Comparison of ENCODE assay signal across 2 cellular contexts in the genomic region with DNA sequence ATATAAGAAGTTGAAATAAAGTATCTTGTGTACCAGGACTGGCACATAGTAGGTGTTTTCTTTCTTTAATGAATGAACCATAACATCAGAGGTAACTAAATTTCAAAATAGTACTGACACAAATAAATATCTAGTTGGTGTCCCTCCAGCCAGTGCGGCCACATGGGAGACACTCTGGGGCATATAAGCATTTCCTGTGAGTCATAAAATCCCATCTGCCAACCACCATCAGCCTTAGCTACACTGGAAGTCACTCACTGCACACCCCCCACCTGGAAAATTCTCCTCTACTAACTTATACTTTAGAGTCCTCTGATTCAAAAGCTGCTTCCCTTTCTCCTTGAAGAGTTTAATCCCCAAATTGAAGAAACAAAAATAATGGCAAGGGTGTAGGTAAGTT.
TF ChIP-seq lines count a peak whose summit lies in the region.

No MANE protein-coding gene starts in this region.

TF ChIP-seq in SK-N-SH treated with all-trans-retinoic acid at 6 μM for 48 hours, 23 proteins besides CTCF, POLR2A, EP300 and RAD21 (continued from another document):
- TF ChIP-seq ARNTL (CRISPR knock-in tag; IDR thresholded peaks at IDR 0.05; ENCODE audit: borderline replicate concordance, low read depth) = no peak
- TF ChIP-seq TCF4 (CRISPR knock-in tag; IDR thresholded peaks at IDR 0.05; ENCODE audit: borderline replicate concordance) = no peak
- no peak for TF ChIP-seq OSR1 (CRISPR knock-in tag; IDR thresholded peaks at IDR 0.05)
- no peak for TF ChIP-seq RARB (CRISPR knock-in tag; IDR thresholded peaks at IDR 0.05)
- no peak for TF ChIP-seq POU6F1 (CRISPR knock-in tag; IDR thresholded peaks at IDR 0.05; ENCODE audit: borderline replicate concordance, low read depth)
- TF ChIP-seq PPARA (CRISPR knock-in tag; IDR thresholded peaks at IDR 0.05; ENCODE audit: borderline replicate concordance) = no peak
- no peak for TF ChIP-seq TOX (CRISPR knock-in tag; IDR thresholded peaks at IDR 0.05; ENCODE audit: borderline replicate concordance)
- TF ChIP-seq ZFP30 (CRISPR knock-in tag; IDR thresholded peaks at IDR 0.05) = no peak
TF ChIP-seq in SK-N-SH treated with all-trans-retinoic acid at 6 μM for 48 hours: peak in this region for 0.

TF ChIP-seq in SK-N-SH, 30 proteins besides CTCF, POLR2A, EP300 and RAD21 (continued from another document):
- TF ChIP-seq GATA2 (CRISPR knock-in tag; IDR thresholded peaks at IDR 0.05) = no peak
- no peak for TF ChIP-seq GABPA (IDR thresholded peaks at IDR 0.05; ENCODE audit: low read depth)
